Comparison of ENCODE assay signal across 27 cellular contexts in the genomic region with DNA sequence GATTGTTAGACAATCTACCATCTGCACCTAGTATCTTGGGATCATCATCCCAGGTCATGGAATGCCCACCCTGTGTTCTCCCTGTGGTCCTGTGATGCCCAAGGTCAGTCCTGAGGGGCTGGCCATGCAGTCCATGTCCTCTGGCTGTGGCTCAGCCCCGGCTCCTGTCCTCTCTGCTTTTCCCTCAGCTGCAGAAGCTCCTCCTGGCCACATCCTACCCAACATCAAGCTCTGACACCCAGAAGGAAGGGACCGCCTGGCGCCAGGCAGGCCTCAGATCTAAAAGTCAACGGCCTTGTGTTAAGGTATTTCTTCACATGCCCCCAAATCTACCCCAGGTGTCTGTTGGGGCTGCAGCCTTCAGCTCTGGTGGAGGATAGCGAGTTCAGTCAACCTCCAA.
"Had no signal": no experiment of that assay in that cellular context is flagged by ENCODE, and none has a peak within 500 bp of the region (broad histone marks: within the 10 kb centered on the region; RNA-seq: fewer than 3 reads in every experiment).

No MANE protein-coding gene starts in this region.

- H3K9me3 ChIP-seq: MG63 had no signal

- ATAC-seq: activated CD8-positive, alpha-beta memory T cell treated with anti-CD3 and anti-CD28 coated beads, Interleukin-2, amount 10 ng/mL, durations not matched to agents 7 days and 5 days; activated naive CD8-positive, alpha-beta T cell treated with anti-CD3 and anti-CD28 coated beads, Interleukin-2, amount 50 U/mL, for 24 hours; Panc1 had no signal

- H3K4me3 ChIP-seq: MG63 had no signal

- H3K27ac ChIP-seq: WERI-Rb-1 had no signal

- H3K36me3 ChIP-seq: MG63, WERI-Rb-1 had no signal

- H3K4me3 Mint-ChIP-seq: activated CD4-positive, alpha-beta memory T cell treated with anti-CD3 and anti-CD28 coated beads, Interleukin-2, amount 10 ng/mL, durations not matched to agents 7 days and 5 days; activated CD8-positive, alpha-beta memory T cell treated with anti-CD3 and anti-CD28 coated beads, Interleukin-2, amount 10 ng/mL, durations not matched to agents 7 days and 5 days; activated naive CD4-positive, alpha-beta T cell treated with anti-CD3 and anti-CD28 coated beads, Interleukin-2, amount 10 ng/mL, durations not matched to agents 7 days and 5 days; activated naive CD8-positive, alpha-beta T cell; activated naive CD8-positive, alpha-beta T cell treated with anti-CD3 and anti-CD28 coated beads, Interleukin-2, amount 50 U/mL, for 24 hours; brain had no signal

- H3K9me3 Mint-ChIP-seq: activated CD4-positive, alpha-beta memory T cell treated with anti-CD3 and anti-CD28 coated beads, Interleukin-2, amount 10 ng/mL, durations not matched to agents 7 days and 5 days; activated naive CD4-positive, alpha-beta T cell treated with anti-CD3 and anti-CD28 coated beads, Interleukin-2, amount 10 ng/mL, durations not matched to agents 7 days and 5 days; activated naive CD8-positive, alpha-beta T cell treated with anti-CD3 and anti-CD28 coated beads, Interleukin-2, amount 50 U/mL, for 24 hours; brain had no signal

- H3K27me3 Mint-ChIP-seq: activated CD4-positive, alpha-beta memory T cell treated with anti-CD3 and anti-CD28 coated beads, Interleukin-2, amount 10 ng/mL, durations not matched to agents 7 days and 5 days; activated CD8-positive, alpha-beta memory T cell treated with anti-CD3 and anti-CD28 coated beads, Interleukin-2, amount 10 ng/mL, durations not matched to agents 7 days and 5 days; activated naive CD4-positive, alpha-beta T cell treated with anti-CD3 and anti-CD28 coated beads, Interleukin-2, amount 10 ng/mL, durations not matched to agents 7 days and 5 days; activated naive CD8-positive, alpha-beta T cell; activated naive CD8-positive, alpha-beta T cell treated with anti-CD3 and anti-CD28 coated beads, Interleukin-2, amount 50 U/mL, for 24 hours had no signal

- DNase-seq: activated CD4-positive, alpha-beta memory T cell treated with anti-CD3 and anti-CD28 coated beads, Interleukin-2, amount 10 ng/mL, durations not matched to agents 7 days and 5 days; activated CD4-positive, alpha-beta T cell treated with anti-CD3 and anti-CD28 coated beads for 1 hour; activated CD4-positive, alpha-beta T cell treated with anti-CD3 and anti-CD28 coated beads for 48 hours; activated CD4-positive, CD25-positive, alpha-beta regulatory T cell; activated CD8-positive, alpha-beta memory T cell treated with anti-CD3 and anti-CD28 coated beads for 24 hours; activated CD8-positive, alpha-beta memory T cell treated with anti-CD3 and anti-CD28 coated beads, Interleukin-2, amount 10 ng/mL, durations not matched to agents 7 days and 5 days; activated CD8-positive, alpha-beta memory T cell treated with anti-CD3 and anti-CD28 coated beads, Interleukin-2, amount 50 U/mL, for 48 hours; activated effector memory CD4-positive, alpha-beta T cell treated with Interleukin-2 at 50 U/mL for 16 hours; activated naive CD4-positive, alpha-beta T cell treated with anti-CD3 and anti-CD28 coated beads, Interleukin-2, amount 10 ng/mL, durations not matched to agents 7 days and 5 days; activated naive CD8-positive, alpha-beta T cell treated with anti-CD3 and anti-CD28 coated beads, Interleukin-2, amount 50 U/mL, for 24 hours; activated T-cell treated with anti-CD3 and anti-CD28 coated beads, Interleukin-2, amount 50 U/mL, for 48 hours; anterior cingulate cortex; central memory CD4-positive, alpha-beta T cell; MG63; NCI-H1048; NCI-H1105 treated with DMSO at 0.1 percent for 48 hours; NCI-H1436; NCI-H1930; NCI-H2081 treated with DMSO at 0.1 percent for 48 hours; NCI-H226; NCI-H446 treated with DMSO at 0.1 percent for 48 hours; T-helper 1 cell; T-helper 9 cell; WERI-Rb-1 had no signal

- H3K27ac Mint-ChIP-seq: activated CD4-positive, alpha-beta memory T cell treated with anti-CD3 and anti-CD28 coated beads, Interleukin-2, amount 10 ng/mL, durations not matched to agents 7 days and 5 days; activated CD8-positive, alpha-beta memory T cell treated with anti-CD3 and anti-CD28 coated beads, Interleukin-2, amount 10 ng/mL, durations not matched to agents 7 days and 5 days; activated naive CD4-positive, alpha-beta T cell treated with anti-CD3 and anti-CD28 coated beads, Interleukin-2, amount 10 ng/mL, durations not matched to agents 7 days and 5 days; activated naive CD8-positive, alpha-beta T cell; activated naive CD8-positive, alpha-beta T cell treated with anti-CD3 and anti-CD28 coated beads, Interleukin-2, amount 50 U/mL, for 24 hours had no signal

- H3K27me3 ChIP-seq: MG63 had no signal
